In genomic region chr5:17607461-17607860, GRCh38 we compare ENCODE assay signal across 14 cellular contexts. TPM values are rescaled to one million over a fixed set of nuclear protein-coding genes. Genes with fewer than 3 reads are reported as not detected.
"Had no signal": no experiment of that assay in that cellular context is flagged by ENCODE, and none has a peak within 500 bp of the region (broad histone marks: within the 10 kb centered on the region; RNA-seq: fewer than 3 reads in every experiment).

No MANE protein-coding gene starts in this region.

RNA-seq across cellular contexts. Expression of gene TAF11L12, which starts 2.7 kb away (rescaled TPM):
- total RNA-seq: activated B cell treated with CpG ODN at 0.5 μM for 24 hours; activated CD4-positive, alpha-beta memory T cell treated with anti-CD3 and anti-CD28 coated beads for 36 hours; activated CD4-positive, alpha-beta memory T cell treated with anti-CD3 and anti-CD28 coated beads, Interleukin-2, amount 10 ng/mL, durations not matched to agents 7 days and 5 days; activated CD4-positive, alpha-beta T cell treated with anti-CD3 and anti-CD28 coated beads for 36 hours; activated CD4-positive, alpha-beta T cell treated with anti-CD3 and anti-CD28 coated beads, Interleukin-2, amount 10 ng/mL, durations not matched to agents 24 days and 14 days; activated CD4-positive, alpha-beta T cell treated with anti-CD3 and anti-CD28 coated beads, Interleukin-2, amount 10 ng/mL, durations not matched to agents 7 days and 5 days; activated CD8-positive, alpha-beta memory T cell treated with anti-CD3 and anti-CD28 coated beads for 36 hours; activated CD8-positive, alpha-beta memory T cell treated with anti-CD3 and anti-CD28 coated beads, Interleukin-2, amount 10 ng/mL, durations not matched to agents 7 days and 5 days; activated CD8-positive, alpha-beta T cell treated with anti-CD3 and anti-CD28 coated beads for 36 hours; activated CD8-positive, alpha-beta T cell treated with anti-CD3 and anti-CD28 coated beads, Interleukin-2, amount 10 ng/mL, durations not matched to agents 7 days and 5 days; T-helper 1 cell treated with Interleukin-12 subunit alpha and Interleukin-12 subunit beta and Interleukin-4 antibody, amounts not matched to agents 30 ng/mL and 1 ng/mL, for 36 hours; T-helper 17 cell; T-helper 2 cell treated with Interferon-gamma antibody and Interleukin-4, amounts not matched to agents 100 ng/mL and 5 ng/mL, for 36 hours; WTC11 had no signal

RNA-seq across cellular contexts. Expression of gene TAF11L11, which starts 3.5 kb away (rescaled TPM):
- total RNA-seq: activated B cell treated with CpG ODN at 0.5 μM for 24 hours; activated CD4-positive, alpha-beta memory T cell treated with anti-CD3 and anti-CD28 coated beads for 36 hours; activated CD4-positive, alpha-beta memory T cell treated with anti-CD3 and anti-CD28 coated beads, Interleukin-2, amount 10 ng/mL, durations not matched to agents 7 days and 5 days; activated CD4-positive, alpha-beta T cell treated with anti-CD3 and anti-CD28 coated beads for 36 hours; activated CD4-positive, alpha-beta T cell treated with anti-CD3 and anti-CD28 coated beads, Interleukin-2, amount 10 ng/mL, durations not matched to agents 24 days and 14 days; activated CD4-positive, alpha-beta T cell treated with anti-CD3 and anti-CD28 coated beads, Interleukin-2, amount 10 ng/mL, durations not matched to agents 7 days and 5 days; activated CD8-positive, alpha-beta memory T cell treated with anti-CD3 and anti-CD28 coated beads for 36 hours; activated CD8-positive, alpha-beta memory T cell treated with anti-CD3 and anti-CD28 coated beads, Interleukin-2, amount 10 ng/mL, durations not matched to agents 7 days and 5 days; activated CD8-positive, alpha-beta T cell treated with anti-CD3 and anti-CD28 coated beads for 36 hours; activated CD8-positive, alpha-beta T cell treated with anti-CD3 and anti-CD28 coated beads, Interleukin-2, amount 10 ng/mL, durations not matched to agents 7 days and 5 days; T-helper 1 cell treated with Interleukin-12 subunit alpha and Interleukin-12 subunit beta and Interleukin-4 antibody, amounts not matched to agents 30 ng/mL and 1 ng/mL, for 36 hours; T-helper 17 cell; T-helper 2 cell treated with Interferon-gamma antibody and Interleukin-4, amounts not matched to agents 100 ng/mL and 5 ng/mL, for 36 hours; WTC11 had no signal

RNA-seq across cellular contexts. Expression of gene TAF11L10, which starts 9.8 kb away (rescaled TPM):
- total RNA-seq: activated B cell treated with CpG ODN at 0.5 μM for 24 hours; activated CD4-positive, alpha-beta memory T cell treated with anti-CD3 and anti-CD28 coated beads for 36 hours; activated CD4-positive, alpha-beta memory T cell treated with anti-CD3 and anti-CD28 coated beads, Interleukin-2, amount 10 ng/mL, durations not matched to agents 7 days and 5 days; activated CD4-positive, alpha-beta T cell treated with anti-CD3 and anti-CD28 coated beads for 36 hours; activated CD4-positive, alpha-beta T cell treated with anti-CD3 and anti-CD28 coated beads, Interleukin-2, amount 10 ng/mL, durations not matched to agents 24 days and 14 days; activated CD4-positive, alpha-beta T cell treated with anti-CD3 and anti-CD28 coated beads, Interleukin-2, amount 10 ng/mL, durations not matched to agents 7 days and 5 days; activated CD8-positive, alpha-beta memory T cell treated with anti-CD3 and anti-CD28 coated beads for 36 hours; activated CD8-positive, alpha-beta memory T cell treated with anti-CD3 and anti-CD28 coated beads, Interleukin-2, amount 10 ng/mL, durations not matched to agents 7 days and 5 days; activated CD8-positive, alpha-beta T cell treated with anti-CD3 and anti-CD28 coated beads for 36 hours; activated CD8-positive, alpha-beta T cell treated with anti-CD3 and anti-CD28 coated beads, Interleukin-2, amount 10 ng/mL, durations not matched to agents 7 days and 5 days; T-helper 1 cell treated with Interleukin-12 subunit alpha and Interleukin-12 subunit beta and Interleukin-4 antibody, amounts not matched to agents 30 ng/mL and 1 ng/mL, for 36 hours; T-helper 17 cell; T-helper 2 cell treated with Interferon-gamma antibody and Interleukin-4, amounts not matched to agents 100 ng/mL and 5 ng/mL, for 36 hours; WTC11 had no signal

RNA-seq across cellular contexts. Expression of gene TAF11L9, which starts 13.3 kb away (rescaled TPM):
- total RNA-seq: activated B cell treated with CpG ODN at 0.5 μM for 24 hours; activated CD4-positive, alpha-beta memory T cell treated with anti-CD3 and anti-CD28 coated beads for 36 hours; activated CD4-positive, alpha-beta memory T cell treated with anti-CD3 and anti-CD28 coated beads, Interleukin-2, amount 10 ng/mL, durations not matched to agents 7 days and 5 days; activated CD4-positive, alpha-beta T cell treated with anti-CD3 and anti-CD28 coated beads for 36 hours; activated CD4-positive, alpha-beta T cell treated with anti-CD3 and anti-CD28 coated beads, Interleukin-2, amount 10 ng/mL, durations not matched to agents 24 days and 14 days; activated CD4-positive, alpha-beta T cell treated with anti-CD3 and anti-CD28 coated beads, Interleukin-2, amount 10 ng/mL, durations not matched to agents 7 days and 5 days; activated CD8-positive, alpha-beta memory T cell treated with anti-CD3 and anti-CD28 coated beads for 36 hours; activated CD8-positive, alpha-beta memory T cell treated with anti-CD3 and anti-CD28 coated beads, Interleukin-2, amount 10 ng/mL, durations not matched to agents 7 days and 5 days; activated CD8-positive, alpha-beta T cell treated with anti-CD3 and anti-CD28 coated beads for 36 hours; activated CD8-positive, alpha-beta T cell treated with anti-CD3 and anti-CD28 coated beads, Interleukin-2, amount 10 ng/mL, durations not matched to agents 7 days and 5 days; T-helper 1 cell treated with Interleukin-12 subunit alpha and Interleukin-12 subunit beta and Interleukin-4 antibody, amounts not matched to agents 30 ng/mL and 1 ng/mL, for 36 hours; T-helper 17 cell; T-helper 2 cell treated with Interferon-gamma antibody and Interleukin-4, amounts not matched to agents 100 ng/mL and 5 ng/mL, for 36 hours; WTC11 had no signal

RNA-seq across cellular contexts. Expression of gene TAF11L8, which starts 16.7 kb away (rescaled TPM):
- total RNA-seq: activated B cell treated with CpG ODN at 0.5 μM for 24 hours; activated CD4-positive, alpha-beta memory T cell treated with anti-CD3 and anti-CD28 coated beads for 36 hours; activated CD4-positive, alpha-beta memory T cell treated with anti-CD3 and anti-CD28 coated beads, Interleukin-2, amount 10 ng/mL, durations not matched to agents 7 days and 5 days; activated CD4-positive, alpha-beta T cell treated with anti-CD3 and anti-CD28 coated beads for 36 hours; activated CD4-positive, alpha-beta T cell treated with anti-CD3 and anti-CD28 coated beads, Interleukin-2, amount 10 ng/mL, durations not matched to agents 24 days and 14 days; activated CD4-positive, alpha-beta T cell treated with anti-CD3 and anti-CD28 coated beads, Interleukin-2, amount 10 ng/mL, durations not matched to agents 7 days and 5 days; activated CD8-positive, alpha-beta memory T cell treated with anti-CD3 and anti-CD28 coated beads for 36 hours; activated CD8-positive, alpha-beta memory T cell treated with anti-CD3 and anti-CD28 coated beads, Interleukin-2, amount 10 ng/mL, durations not matched to agents 7 days and 5 days; activated CD8-positive, alpha-beta T cell treated with anti-CD3 and anti-CD28 coated beads for 36 hours; activated CD8-positive, alpha-beta T cell treated with anti-CD3 and anti-CD28 coated beads, Interleukin-2, amount 10 ng/mL, durations not matched to agents 7 days and 5 days; T-helper 1 cell treated with Interleukin-12 subunit alpha and Interleukin-12 subunit beta and Interleukin-4 antibody, amounts not matched to agents 30 ng/mL and 1 ng/mL, for 36 hours; T-helper 17 cell; T-helper 2 cell treated with Interferon-gamma antibody and Interleukin-4, amounts not matched to agents 100 ng/mL and 5 ng/mL, for 36 hours; WTC11 had no signal
